21 cellular contexts compared by ENCODE assay signal in the genomic region with DNA sequence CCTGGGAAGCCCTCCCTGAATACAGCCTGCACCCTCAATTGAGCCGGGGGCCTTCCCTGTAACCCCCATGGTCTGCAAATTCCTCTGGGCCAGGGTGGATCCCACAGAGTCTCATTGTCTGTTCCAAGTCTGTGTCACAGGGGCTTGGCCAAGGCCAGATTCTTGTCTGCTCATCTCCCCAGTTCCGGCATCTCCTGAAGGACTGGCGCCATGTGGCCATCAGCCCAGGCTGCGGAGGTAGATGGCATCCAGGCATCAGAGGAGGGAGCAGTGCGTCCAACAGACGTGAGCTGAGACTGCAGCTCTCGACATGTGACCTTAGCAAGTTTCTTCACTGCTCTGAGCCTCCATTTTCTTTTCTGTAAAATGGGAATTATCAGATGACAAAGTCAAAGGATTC.
"Had no signal": no experiment of that assay in that cellular context is flagged by ENCODE, and none has a peak within 500 bp of the region (broad histone marks: within the 10 kb centered on the region; RNA-seq: fewer than 3 reads in every experiment).

No MANE protein-coding gene starts in this region.

- H3K27ac ChIP-seq: vagina had no signal

- H3K9me3 ChIP-seq: transverse colon, vagina had no signal

- H3K27me3 Mint-ChIP-seq: activated B cell treated with CpG ODN at 0.5 μM for 24 hours; activated CD8-positive, alpha-beta T cell treated with anti-CD3 and anti-CD28 coated beads for 36 hours; activated naive CD8-positive, alpha-beta T cell treated with anti-CD3 and anti-CD28 coated beads, Interleukin-2, amount 50 U/mL, for 24 hours; effector memory CD8-positive, alpha-beta T cell had no signal

- H3K4me3 Mint-ChIP-seq: activated B cell treated with CpG ODN at 0.5 μM for 24 hours; activated CD8-positive, alpha-beta T cell treated with anti-CD3 and anti-CD28 coated beads for 36 hours; activated naive CD8-positive, alpha-beta T cell treated with anti-CD3 and anti-CD28 coated beads, Interleukin-2, amount 50 U/mL, for 24 hours; effector memory CD8-positive, alpha-beta T cell had no signal

- H3K36me3 ChIP-seq: transverse colon had no signal

- H3K4me3 ChIP-seq: lung, transverse colon, vagina had no signal

- H3K27ac Mint-ChIP-seq: activated B cell treated with CpG ODN at 0.5 μM for 24 hours; activated CD8-positive, alpha-beta T cell treated with anti-CD3 and anti-CD28 coated beads for 36 hours; activated naive CD8-positive, alpha-beta T cell treated with anti-CD3 and anti-CD28 coated beads, Interleukin-2, amount 50 U/mL, for 24 hours; activated T-helper 2 cell treated with anti-CD3 and anti-CD28 coated beads, Interferon-gamma antibody, Interleukin-2, Interleukin-4, amounts not matched to agents 10 μg/mL and 5 μg/mL and 100 μg/mL, durations not matched to agents 14 hours and 24 hours and 36 hours had no signal

- ATAC-seq: activated CD8-positive, alpha-beta T cell treated with anti-CD3 and anti-CD28 coated beads for 36 hours; activated naive CD8-positive, alpha-beta T cell treated with anti-CD3 and anti-CD28 coated beads, Interleukin-2, amount 50 U/mL, for 24 hours; effector memory CD8-positive, alpha-beta T cell; foreskin keratinocyte; stimulated activated naive CD8-positive, alpha-beta T cell treated with anti-CD3 and anti-CD28 coated beads, Interleukin-15, Interleukin-2, amounts not matched to agents 100 U/mL and 50 U/mL, for 24 hours had no signal

- H3K9me3 Mint-ChIP-seq: activated B cell treated with CpG ODN at 0.5 μM for 24 hours; activated CD8-positive, alpha-beta T cell treated with anti-CD3 and anti-CD28 coated beads for 36 hours; activated naive CD8-positive, alpha-beta T cell treated with anti-CD3 and anti-CD28 coated beads, Interleukin-2, amount 50 U/mL, for 24 hours; activated T-helper 2 cell treated with anti-CD3 and anti-CD28 coated beads, Interferon-gamma antibody, Interleukin-2, Interleukin-4, amounts not matched to agents 10 μg/mL and 5 μg/mL and 100 μg/mL, durations not matched to agents 14 hours and 24 hours and 36 hours; effector memory CD8-positive, alpha-beta T cell had no signal

- DNase-seq: activated B cell treated with CpG ODN at 0.5 μM for 24 hours; activated CD4-positive, alpha-beta T cell treated with anti-CD3 and anti-CD28 coated beads for 48 hours; activated CD8-positive, alpha-beta T cell treated with anti-CD3 and anti-CD28 coated beads for 36 hours; activated naive CD4-positive, alpha-beta T cell treated with Interleukin-2 at 50 U/mL for 16 hours; activated naive CD8-positive, alpha-beta T cell treated with anti-CD3 and anti-CD28 coated beads, Interleukin-2, amount 50 U/mL, for 24 hours; activated T-cell treated with anti-CD3 and anti-CD28 coated beads, Interleukin-2, amount 50 U/mL, for 1 hour; aorta; effector memory CD8-positive, alpha-beta T cell; foreskin keratinocyte; glutamatergic neuron; hypothalamus; midbrain; occipital lobe; retina; stimulated activated CD4-positive, alpha-beta T cell treated with anti-CD3 and anti-CD28 coated beads, Interleukin-1b, Interleukin-23, amount 100 ng/mL, for 48 hours; stimulated activated CD8-positive, alpha-beta memory T cell treated with anti-CD3 and anti-CD28 coated beads, Interleukin-4, amount 100 ng/mL, for 48 hours; stimulated activated naive CD8-positive, alpha-beta T cell treated with anti-CD3 and anti-CD28 coated beads, Interleukin-15, Interleukin-2, amounts not matched to agents 100 U/mL and 50 U/mL, for 24 hours; transverse colon had no signal

- H3K27me3 ChIP-seq: foreskin keratinocyte, transverse colon, vagina had no signal
